ENCODE assay signal across 1 cellular context in the genomic region with DNA sequence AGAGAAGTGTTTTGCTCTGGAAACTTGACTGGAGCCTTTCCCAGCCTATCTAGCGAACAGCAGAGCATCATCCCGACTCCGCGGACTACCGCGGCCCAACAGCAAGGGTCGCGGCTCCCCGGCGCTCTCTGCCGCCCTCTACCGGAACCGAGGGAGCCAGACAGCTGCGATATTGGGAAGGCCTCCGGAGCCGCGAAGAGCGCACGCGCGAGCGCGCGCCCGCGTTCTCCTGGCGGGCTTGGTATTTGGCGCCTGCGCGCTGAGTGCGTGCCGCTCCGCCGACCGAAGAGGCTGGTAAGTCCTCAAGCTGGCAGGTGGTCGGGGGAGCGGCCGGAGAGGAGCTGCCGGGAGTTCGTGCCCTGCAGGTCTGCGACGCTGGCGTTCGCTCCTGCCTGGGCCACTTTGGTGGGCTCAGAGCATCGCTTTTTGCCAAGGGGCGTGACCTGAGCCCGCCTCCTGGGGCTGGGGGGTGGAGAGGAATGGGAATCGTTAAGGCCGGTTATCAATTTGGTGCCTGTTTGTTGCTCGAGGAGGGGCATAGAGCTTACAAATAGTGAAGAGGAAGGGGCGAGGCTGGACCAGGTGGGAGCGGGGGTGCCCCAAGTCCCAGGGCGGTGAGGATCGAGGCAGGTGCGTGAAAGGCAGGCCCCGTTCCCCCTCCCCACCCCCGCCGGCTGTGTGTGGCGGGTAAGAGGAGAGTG.
TF ChIP-seq lines count a peak whose summit lies in the region.

Gene TMEM106C (plus strand): TSS at position 257 of the 701 bp plus-strand sequence. CDS start 641 bp downstream, outside the sequence.

TF ChIP-seq in HepG2, 621 proteins besides CTCF, POLR2A, EP300 and RAD21 (continued from another document and continues in another):
- no peak for TF ChIP-seq ZNF441 (CRISPR knock-in tag; IDR thresholded peaks at IDR 0.05; ENCODE audit: borderline replicate concordance)
- no peak for TF ChIP-seq ZSCAN30 (CRISPR knock-in tag; IDR thresholded peaks at IDR 0.05)
- no peak for TF ChIP-seq RBM22 (optimal IDR thresholded peaks at IDR 0.05; ENCODE audit: low read length)
- peak; percentile 82 for TF ChIP-seq ZNF772 (CRISPR knock-in tag; IDR thresholded peaks at IDR 0.05)
- TF ChIP-seq SNAPC4 (CRISPR knock-in tag; IDR thresholded peaks at IDR 0.05) = 0 out of 2 replicates have a peak, but pooled peaks have one; percentile 51
- 0 out of 2 replicates have a peak, but pooled peaks have one; percentile 65 for TF ChIP-seq ZNF136 (CRISPR knock-in tag; IDR thresholded peaks at IDR 0.05; ENCODE audit: low read depth)
- 0 out of 2 replicates have a peak, but pooled peaks have one; percentile 30 for TF ChIP-seq RELA (CRISPR knock-in tag; IDR thresholded peaks at IDR 0.05)
- peak; percentile 75; the same call in 1 of the 2 replicates for TF ChIP-seq ZNF280B (CRISPR knock-in tag; IDR thresholded peaks at IDR 0.05; ENCODE audit: borderline replicate concordance)
- no peak for TF ChIP-seq GTF2F1 (IDR thresholded peaks at IDR 0.05; ENCODE audit: low read length)
- peak; percentile 63 for TF ChIP-seq ZNF407 (CRISPR knock-in tag; IDR thresholded peaks at IDR 0.05; ENCODE audit: not compliant biosample characterization)
- TF ChIP-seq, protein P1, sequence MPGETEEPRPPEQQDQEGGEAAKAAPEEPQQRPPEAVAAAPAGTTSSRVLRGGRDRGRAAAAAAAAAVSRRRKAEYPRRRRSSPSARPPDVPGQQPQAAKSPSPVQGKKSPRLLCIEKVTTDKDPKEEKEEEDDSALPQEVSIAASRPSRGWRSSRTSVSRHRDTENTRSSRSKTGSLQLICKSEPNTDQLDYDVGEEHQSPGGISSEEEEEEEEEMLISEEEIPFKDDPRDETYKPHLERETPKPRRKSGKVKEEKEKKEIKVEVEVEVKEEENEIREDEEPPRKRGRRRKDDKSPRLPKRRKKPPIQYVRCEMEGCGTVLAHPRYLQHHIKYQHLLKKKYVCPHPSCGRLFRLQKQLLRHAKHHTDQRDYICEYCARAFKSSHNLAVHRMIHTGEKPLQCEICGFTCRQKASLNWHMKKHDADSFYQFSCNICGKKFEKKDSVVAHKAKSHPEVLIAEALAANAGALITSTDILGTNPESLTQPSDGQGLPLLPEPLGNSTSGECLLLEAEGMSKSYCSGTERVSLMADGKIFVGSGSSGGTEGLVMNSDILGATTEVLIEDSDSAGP (CRISPR knock-in tag; IDR thresholded peaks at IDR 0.05; ENCODE audit: borderline replicate concordance) = peak; percentile 74; the same call in 1 of the 2 replicates
- TF ChIP-seq KDM3A (CRISPR knock-in tag; IDR thresholded peaks at IDR 0.05; ENCODE audit: low read depth) = peak; percentile 80; the same call in 1 of the 2 replicates
- TF ChIP-seq ZNF33B (CRISPR knock-in tag; IDR thresholded peaks at IDR 0.05) = no peak
- TF ChIP-seq HNRNPK (IDR thresholded peaks at IDR 0.05; ENCODE audit: low read depth, low read length, poor library complexity, severe bottlenecking) = no peak
- peak; percentile 65 for TF ChIP-seq GATAD1 (CRISPR knock-in tag; IDR thresholded peaks at IDR 0.05)
- peak; percentile 92 for TF ChIP-seq ATF7-NPFF (CRISPR knock-in tag; IDR thresholded peaks at IDR 0.05; ENCODE audit: low read depth)
- TF ChIP-seq ATAD3A (CRISPR knock-in tag; IDR thresholded peaks at IDR 0.05) = no peak
- no peak for TF ChIP-seq ZNF446 (CRISPR knock-in tag; IDR thresholded peaks at IDR 0.05)
- peak; percentile 41; the same call in 1 of the 2 replicates for TF ChIP-seq SMC3 (IDR thresholded peaks at IDR 0.05; ENCODE audit: low read length)
- TF ChIP-seq, protein P2, sequence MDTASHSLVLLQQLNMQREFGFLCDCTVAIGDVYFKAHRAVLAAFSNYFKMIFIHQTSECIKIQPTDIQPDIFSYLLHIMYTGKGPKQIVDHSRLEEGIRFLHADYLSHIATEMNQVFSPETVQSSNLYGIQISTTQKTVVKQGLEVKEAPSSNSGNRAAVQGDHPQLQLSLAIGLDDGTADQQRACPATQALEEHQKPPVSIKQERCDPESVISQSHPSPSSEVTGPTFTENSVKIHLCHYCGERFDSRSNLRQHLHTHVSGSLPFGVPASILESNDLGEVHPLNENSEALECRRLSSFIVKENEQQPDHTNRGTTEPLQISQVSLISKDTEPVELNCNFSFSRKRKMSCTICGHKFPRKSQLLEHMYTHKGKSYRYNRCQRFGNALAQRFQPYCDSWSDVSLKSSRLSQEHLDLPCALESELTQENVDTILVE (CRISPR knock-in tag; IDR thresholded peaks at IDR 0.05) = no peak
- TF ChIP-seq DDIT3 (CRISPR knock-in tag; IDR thresholded peaks at IDR 0.05) = no peak
- no peak for TF ChIP-seq ZKSCAN5 (CRISPR knock-in tag; IDR thresholded peaks at IDR 0.05)
- no peak for TF ChIP-seq TCF7L2 (IDR thresholded peaks at IDR 0.05; ENCODE audit: low read depth, low read length)
- TF ChIP-seq TCF7 (IDR thresholded peaks at IDR 0.05; ENCODE audit: low read depth) = no peak
- TF ChIP-seq ZNF337 (CRISPR knock-in tag; IDR thresholded peaks at IDR 0.05; ENCODE audit: borderline replicate concordance, low read depth) = no peak
- TF ChIP-seq RORA (CRISPR knock-in tag; IDR thresholded peaks at IDR 0.05) = no peak
- TF ChIP-seq, protein P3, sequence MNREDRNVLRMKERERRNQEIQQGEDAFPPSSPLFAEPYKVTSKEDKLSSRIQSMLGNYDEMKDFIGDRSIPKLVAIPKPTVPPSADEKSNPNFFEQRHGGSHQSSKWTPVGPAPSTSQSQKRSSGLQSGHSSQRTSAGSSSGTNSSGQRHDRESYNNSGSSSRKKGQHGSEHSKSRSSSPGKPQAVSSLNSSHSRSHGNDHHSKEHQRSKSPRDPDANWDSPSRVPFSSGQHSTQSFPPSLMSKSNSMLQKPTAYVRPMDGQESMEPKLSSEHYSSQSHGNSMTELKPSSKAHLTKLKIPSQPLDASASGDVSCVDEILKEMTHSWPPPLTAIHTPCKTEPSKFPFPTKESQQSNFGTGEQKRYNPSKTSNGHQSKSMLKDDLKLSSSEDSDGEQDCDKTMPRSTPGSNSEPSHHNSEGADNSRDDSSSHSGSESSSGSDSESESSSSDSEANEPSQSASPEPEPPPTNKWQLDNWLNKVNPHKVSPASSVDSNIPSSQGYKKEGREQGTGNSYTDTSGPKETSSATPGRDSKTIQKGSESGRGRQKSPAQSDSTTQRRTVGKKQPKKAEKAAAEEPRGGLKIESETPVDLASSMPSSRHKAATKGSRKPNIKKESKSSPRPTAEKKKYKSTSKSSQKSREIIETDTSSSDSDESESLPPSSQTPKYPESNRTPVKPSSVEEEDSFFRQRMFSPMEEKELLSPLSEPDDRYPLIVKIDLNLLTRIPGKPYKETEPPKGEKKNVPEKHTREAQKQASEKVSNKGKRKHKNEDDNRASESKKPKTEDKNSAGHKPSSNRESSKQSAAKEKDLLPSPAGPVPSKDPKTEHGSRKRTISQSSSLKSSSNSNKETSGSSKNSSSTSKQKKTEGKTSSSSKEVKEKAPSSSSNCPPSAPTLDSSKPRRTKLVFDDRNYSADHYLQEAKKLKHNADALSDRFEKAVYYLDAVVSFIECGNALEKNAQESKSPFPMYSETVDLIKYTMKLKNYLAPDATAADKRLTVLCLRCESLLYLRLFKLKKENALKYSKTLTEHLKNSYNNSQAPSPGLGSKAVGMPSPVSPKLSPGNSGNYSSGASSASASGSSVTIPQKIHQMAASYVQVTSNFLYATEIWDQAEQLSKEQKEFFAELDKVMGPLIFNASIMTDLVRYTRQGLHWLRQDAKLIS (CRISPR knock-in tag; IDR thresholded peaks at IDR 0.05) = no peak
